ENCODE assay signal across 23 cellular contexts in the genomic region with DNA sequence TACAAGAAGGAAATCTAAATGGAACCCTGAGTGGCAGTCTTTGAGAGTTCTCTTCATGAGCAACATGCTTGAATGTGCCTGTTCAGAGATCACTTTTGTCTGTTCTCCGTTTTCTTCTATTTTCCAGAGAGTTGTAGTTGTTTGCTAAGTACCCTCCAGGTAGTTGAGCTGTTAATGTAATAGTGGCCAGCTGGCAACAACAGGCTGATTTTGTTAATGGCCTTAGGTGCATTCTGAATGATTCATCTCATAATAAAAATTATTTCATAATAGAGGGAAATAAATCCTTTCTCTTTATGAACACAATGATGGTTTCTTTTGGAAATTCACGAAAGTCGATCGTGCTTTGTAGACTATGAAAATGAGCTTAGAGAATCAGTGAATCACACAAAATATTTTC.
DNase-seq lines count a peak whose midpoint lies in the region; ATAC-seq, FAIRE-seq and TF ChIP-seq lines count a peak whose summit lies in the region.
"Had no signal": no experiment of that assay in that cellular context is flagged by ENCODE, and none has a peak within 500 bp of the region (broad histone marks: within the 10 kb centered on the region; RNA-seq: fewer than 3 reads in every experiment).

No MANE protein-coding gene starts in this region.

- H3K27me3 ChIP-seq in breast epithelium, result no peaks in the 10 kb centered on the region
- no peaks in the 10 kb centered on the region for H3K27me3 ChIP-seq in HAP-1 (ENCODE audit: low read depth)
- no peaks in the 10 kb centered on the region for H3K27me3 ChIP-seq in CD4-positive, alpha-beta T cell (ENCODE audit: control insufficient read depth, insufficient read depth, low read length)
- H3K27me3 ChIP-seq: BLaER1 had no signal

- in situ Hi-C loops in HAP-1 (cut with MboI; ENCODE audit: low sequenced_read_pairs), result no loop called here

- intact Hi-C loops in MCF 10A (cut with micrococcal nuclease) (no loop called here), breast epithelium (cut with DNase I; ENCODE audit: low total_unique reads) (no loop called here), kidney (cut with DNase I) (no loop called here)
- intact Hi-C loops in CD4-positive, alpha-beta T cell (cut with DNase I, micrococcal nuclease), result no loop called here

- no peak overlapping the region for H3K27ac Mint-ChIP-seq in MCF 10A (ENCODE audit: low read depth, unreplicated experiment)
- no peak overlapping the region for H3K27ac Mint-ChIP-seq in CD4-positive, alpha-beta T cell
- H3K27ac Mint-ChIP-seq: B cell; CD4-positive, CD25-positive, alpha-beta regulatory T cell; CD8-positive, alpha-beta memory T cell had no signal

- no peaks in the 10 kb centered on the region for H3K9me3 Mint-ChIP-seq in MCF 10A (ENCODE audit: unreplicated experiment)
- peaks cover 3% of the 10 kb centered on the region for H3K9me3 Mint-ChIP-seq in CD4-positive, alpha-beta T cell

- DNase-seq in MCF 10A (ENCODE audit: unreplicated experiment) (peak; percentile 1), breast epithelium (ENCODE audit: low spot score in 2 of 2) (no peak), NCI-H69 (lab: John Stamatoyannopoulos, UW) (peak; percentile 11), epithelial cell of esophagus (ENCODE audit: low read depth) (peak; percentile 13), kidney (no peak), HAP-1 (ENCODE audit: low spot score in 2 of 2) (no peak)
- no peak for DNase-seq in CD4-positive, alpha-beta T cell
- DNase-seq: CD4-positive, CD25-positive, alpha-beta regulatory T cell; CD8-positive, alpha-beta memory T cell; DMS 273 treated with DMSO at 0.1 percent for 48 hours; DMS79; EL; GDM1; GOT3; HCEC 1CT had no signal

- H3K27me3 Mint-ChIP-seq in MCF 10A (ENCODE audit: insufficient read depth, unreplicated experiment), result peaks cover 32% of the 10 kb centered on the region
- H3K27me3 Mint-ChIP-seq in CD4-positive, alpha-beta T cell, result no peaks in the 10 kb centered on the region
- H3K27me3 Mint-ChIP-seq: B cell; CD4-positive, CD25-positive, alpha-beta regulatory T cell; CD8-positive, alpha-beta memory T cell had no signal

- CTCF ChIA-PET in MCF 10A (lab: Yijun Ruan, JAX), result no interaction called here
- CTCF ChIA-PET in CD4-positive, alpha-beta T cell (lab: Charles Lee), result no interaction called here

- no peak for FAIRE-seq in kidney (lab: Jason Lieb, UNC)
- FAIRE-seq: A204.1, D721Med, GM12878, H54 had no signal

- TF ChIP-seq CTCF in MCF 10A (IDR thresholded peaks at IDR 0.05; ENCODE audit: unreplicated experiment), result no peak
- no peak for TF ChIP-seq CTCF in breast epithelium (IDR thresholded peaks at IDR 0.05)
- TF ChIP-seq CTCF in epithelial cell of esophagus (IDR thresholded peaks at IDR 0.05; ENCODE audit: insufficient read depth, low read depth, low read length, missing control alignments), result no peak
- TF ChIP-seq CTCF in kidney (IDR thresholded peaks at IDR 0.05; ENCODE audit: borderline replicate concordance, extremely low read depth, insufficient read depth), result no peak
- TF ChIP-seq CTCF in CD4-positive, alpha-beta T cell (IDR thresholded peaks at IDR 0.05), result no peak

- H3K36me3 ChIP-seq in breast epithelium (no peaks in the 10 kb centered on the region), kidney (ENCODE audit: control insufficient read depth in 1 of 2, insufficient read depth in 2 of 2, low read length in 2 of 2) (no peaks in the 10 kb centered on the region), HAP-1 (replicated peaks) (no peaks in the 10 kb centered on the region; the same call in 1 of the 2 replicates)
- H3K36me3 ChIP-seq: BLaER1 had no signal

- H3K4me1 Mint-ChIP-seq in MCF 10A (ENCODE audit: insufficient read depth, unreplicated experiment), result no peaks in the 10 kb centered on the region
- no peaks in the 10 kb centered on the region for H3K4me1 Mint-ChIP-seq in CD4-positive, alpha-beta T cell (ENCODE audit: low read depth)
- H3K4me1 Mint-ChIP-seq: B cell; CD4-positive, CD25-positive, alpha-beta regulatory T cell; CD8-positive, alpha-beta memory T cell had no signal

- BruUV-seq in MCF 10A (replicated peaks; lab: Mats Ljungman, UMichigan), result no TSS peak

- ATAC-seq in CD4-positive, alpha-beta T cell (ENCODE audit: poor library complexity), result no peak
- ATAC-seq: GM12878 had no signal

- H3K4me3 ChIP-seq in breast epithelium (no peak overlapping the region), epithelial cell of esophagus (ENCODE audit: low read length) (no peak overlapping the region), kidney (ENCODE audit: low read length in 2 of 2) (no peak overlapping the region), HAP-1 (no peak overlapping the region)
- H3K4me3 ChIP-seq: BLaER1, GM12878 had no signal

- H3K9ac ChIP-seq in kidney (ENCODE audit: low read length in 2 of 2), result no peak overlapping the region
- H3K9ac ChIP-seq: BLaER1 had no signal

- POLR2A ChIA-PET in MCF 10A (lab: Yijun Ruan, JAX), result no interaction called here
- POLR2A ChIA-PET in CD4-positive, alpha-beta T cell (lab: Charles Lee), result no interaction called here

- no peaks in the 10 kb centered on the region for H3K9me3 ChIP-seq in breast epithelium
- no peaks in the 10 kb centered on the region for H3K9me3 ChIP-seq in kidney (ENCODE audit: control insufficient read depth in 1 of 2, low read length in 2 of 2)
- no peaks in the 10 kb centered on the region for H3K9me3 ChIP-seq in HAP-1
- H3K9me3 ChIP-seq in CD4-positive, alpha-beta T cell (ENCODE audit: control insufficient read depth, low read length), result peaks cover 4% of the 10 kb centered on the region
- H3K9me3 ChIP-seq: BLaER1 had no signal

- H3K4me1 ChIP-seq in breast epithelium (no peaks in the 10 kb centered on the region), kidney (ENCODE audit: control insufficient read depth in 1 of 2, insufficient read depth in 1 of 2, low read depth in 1 of 2, low read length in 2 of 2) (no peaks in the 10 kb centered on the region), HAP-1 (no peaks in the 10 kb centered on the region)
- H3K4me1 ChIP-seq: BLaER1 had no signal

- no peak for TF ChIP-seq POLR2A in breast epithelium (IDR thresholded peaks at IDR 0.05)

- no peak overlapping the region for H3K4me3 Mint-ChIP-seq in MCF 10A (ENCODE audit: unreplicated experiment)
- H3K4me3 Mint-ChIP-seq in CD4-positive, alpha-beta T cell, result no peak overlapping the region
- H3K4me3 Mint-ChIP-seq: B cell; CD4-positive, CD25-positive, alpha-beta regulatory T cell; CD8-positive, alpha-beta memory T cell had no signal

- no peaks in the 10 kb centered on the region for H3K36me3 Mint-ChIP-seq in MCF 10A (ENCODE audit: insufficient read depth, unreplicated experiment)
- no peaks in the 10 kb centered on the region for H3K36me3 Mint-ChIP-seq in CD4-positive, alpha-beta T cell (ENCODE audit: low read depth)
- H3K36me3 Mint-ChIP-seq: CD4-positive, CD25-positive, alpha-beta regulatory T cell; CD8-positive, alpha-beta memory T cell had no signal

- H3K27ac ChIP-seq in breast epithelium, result peak overlapping the region in 1 of 2 donors; percentile 40
- H3K27ac ChIP-seq in kidney (ENCODE audit: low read depth in 2 of 2, low read length in 2 of 2), result no peak overlapping the region
- H3K27ac ChIP-seq in CD4-positive, alpha-beta T cell (ENCODE audit: low read depth, low read length), result no peak overlapping the region
- H3K27ac ChIP-seq: 22Rv1, BLaER1, C4-2B had no signal

Comparison
In these comparisons a context has a peak if more than half of its experiments do, and no peak if none do; other contexts are left out.
1. DNase-seq: peak in MCF 10A (single experiment), NCI-H69 (single experiment) and epithelial cell of esophagus (single experiment); none in breast epithelium (0 of 2), kidney (single experiment), HAP-1 (0 of 2) and CD4-positive, alpha-beta T cell (0 of 10).